In the genomic region with DNA sequence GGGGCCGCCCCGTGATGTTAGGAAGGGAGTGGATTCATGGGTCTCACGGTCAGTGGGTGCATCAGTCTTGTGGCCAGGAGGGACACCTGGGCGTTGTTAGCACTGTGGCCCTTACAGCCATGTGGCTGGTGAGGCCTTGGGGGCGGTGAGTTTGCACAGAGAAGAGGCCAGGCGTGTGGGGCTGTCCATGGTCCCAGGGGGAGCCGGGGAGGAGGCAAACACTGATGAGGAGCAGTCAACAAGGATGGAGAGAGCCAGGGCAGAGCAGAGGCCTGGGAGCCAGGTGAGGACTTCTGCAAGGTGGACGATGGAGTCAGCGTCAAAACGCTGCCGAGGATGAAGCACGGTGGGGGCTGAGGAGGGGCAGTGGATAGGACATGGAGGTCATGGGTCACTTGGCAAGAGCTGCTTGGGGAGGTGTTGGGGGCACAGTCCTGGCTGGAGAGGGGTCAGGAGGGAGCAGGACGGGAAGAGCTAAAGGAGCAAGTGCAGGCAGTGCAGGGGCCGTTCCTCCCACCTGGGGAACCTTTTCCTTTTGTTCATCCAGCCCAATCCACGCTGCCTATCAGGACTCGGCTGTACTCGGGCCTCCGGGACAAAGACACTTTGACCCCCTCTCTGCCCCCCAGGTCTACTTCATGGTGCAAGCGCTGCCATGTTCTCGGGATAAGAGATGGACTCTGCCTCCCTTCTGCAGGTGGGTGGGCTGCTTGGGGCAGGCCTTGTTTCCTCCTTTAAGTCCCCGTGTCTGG, we compare ENCODE assay signal across 16 cellular contexts.
DNase-seq lines count a peak whose midpoint lies in the region; ATAC-seq and TF ChIP-seq lines count a peak whose summit lies in the region.
"Had no signal": no experiment of that assay in that cellular context is flagged by ENCODE, and none has a peak within 500 bp of the region (broad histone marks: within the 10 kb centered on the region; RNA-seq: fewer than 3 reads in every experiment).

No MANE protein-coding gene starts in this region.

- no peak overlapping the region for H3K27ac Mint-ChIP-seq in activated CD8-positive, alpha-beta T cell treated with anti-CD3 and anti-CD28 coated beads, Interleukin-2, amount 10 ng/mL, durations not matched to agents 7 days and 5 days
- no peak overlapping the region for H3K27ac Mint-ChIP-seq in activated CD8-positive, alpha-beta T cell treated with anti-CD3 and anti-CD28 coated beads for 36 hours
- H3K27ac Mint-ChIP-seq in activated CD8-positive, alpha-beta memory T cell treated with anti-CD3 and anti-CD28 coated beads, Interleukin-2, amount 10 ng/mL, durations not matched to agents 7 days and 5 days, result no peak overlapping the region
- H3K27ac Mint-ChIP-seq: CD4-positive, alpha-beta T cell; H9; IgD-negative memory B cell had no signal

- intact Hi-C loops in activated CD8-positive, alpha-beta T cell treated with anti-CD3 and anti-CD28 coated beads for 36 hours (cut with micrococcal nuclease), result no loop called here

- no peak for ATAC-seq in activated CD8-positive, alpha-beta T cell treated with anti-CD3 and anti-CD28 coated beads, Interleukin-2, amount 10 ng/mL, durations not matched to agents 7 days and 5 days
- no peak for ATAC-seq in activated CD8-positive, alpha-beta T cell treated with anti-CD3 and anti-CD28 coated beads for 36 hours
- ATAC-seq in activated CD8-positive, alpha-beta memory T cell treated with anti-CD3 and anti-CD28 coated beads, Interleukin-2, amount 10 ng/mL, durations not matched to agents 7 days and 5 days, result no peak
- no peak for ATAC-seq in GM18861 (IDR thresholded peaks at IDR 0.05; ENCODE audit: unreplicated experiment)

- no peaks in the 10 kb centered on the region for H3K36me3 Mint-ChIP-seq in activated CD8-positive, alpha-beta T cell treated with anti-CD3 and anti-CD28 coated beads, Interleukin-2, amount 10 ng/mL, durations not matched to agents 7 days and 5 days (ENCODE audit: low read depth)
- no peaks in the 10 kb centered on the region for H3K36me3 Mint-ChIP-seq in activated CD8-positive, alpha-beta T cell treated with anti-CD3 and anti-CD28 coated beads for 36 hours (ENCODE audit: low read depth)
- no peaks in the 10 kb centered on the region for H3K36me3 Mint-ChIP-seq in activated CD8-positive, alpha-beta memory T cell treated with anti-CD3 and anti-CD28 coated beads, Interleukin-2, amount 10 ng/mL, durations not matched to agents 7 days and 5 days
- H3K36me3 Mint-ChIP-seq: IgD-negative memory B cell had no signal

- H3K4me1 Mint-ChIP-seq in activated CD8-positive, alpha-beta T cell treated with anti-CD3 and anti-CD28 coated beads, Interleukin-2, amount 10 ng/mL, durations not matched to agents 7 days and 5 days (ENCODE audit: low read depth), result no peaks in the 10 kb centered on the region
- H3K4me1 Mint-ChIP-seq in activated CD8-positive, alpha-beta T cell treated with anti-CD3 and anti-CD28 coated beads for 36 hours (ENCODE audit: low read depth), result no peaks in the 10 kb centered on the region
- no peaks in the 10 kb centered on the region for H3K4me1 Mint-ChIP-seq in activated CD8-positive, alpha-beta memory T cell treated with anti-CD3 and anti-CD28 coated beads, Interleukin-2, amount 10 ng/mL, durations not matched to agents 7 days and 5 days
- H3K4me1 Mint-ChIP-seq: H9, IgD-negative memory B cell had no signal

- POLR2A ChIA-PET in activated CD8-positive, alpha-beta T cell treated with anti-CD3 and anti-CD28 coated beads, Interleukin-2, amount 10 ng/mL, durations not matched to agents 7 days and 5 days (lab: Charles Lee), result no interaction called here
- POLR2A ChIA-PET in activated CD8-positive, alpha-beta T cell treated with anti-CD3 and anti-CD28 coated beads for 36 hours (lab: Charles Lee), result interaction anchor here (1.0 kb wide), 1 partner anchor 69 kb away, joined by 3 read pairs; no protein-coding TSS in a partner anchor
- POLR2A ChIA-PET in GM10248 (lab: Yijun Ruan, JAX), result no interaction called here

- H3K9me3 Mint-ChIP-seq in activated CD8-positive, alpha-beta T cell treated with anti-CD3 and anti-CD28 coated beads, Interleukin-2, amount 10 ng/mL, durations not matched to agents 7 days and 5 days (ENCODE audit: insufficient read depth), result no peaks in the 10 kb centered on the region
- H3K9me3 Mint-ChIP-seq in activated CD8-positive, alpha-beta T cell treated with anti-CD3 and anti-CD28 coated beads for 36 hours, result no peaks in the 10 kb centered on the region
- H3K9me3 Mint-ChIP-seq in activated CD8-positive, alpha-beta memory T cell treated with anti-CD3 and anti-CD28 coated beads, Interleukin-2, amount 10 ng/mL, durations not matched to agents 7 days and 5 days (ENCODE audit: low read depth), result peaks cover 2% of the 10 kb centered on the region
- H3K9me3 Mint-ChIP-seq: CD4-positive, alpha-beta T cell had no signal

- peak; percentile 3 for DNase-seq in activated CD8-positive, alpha-beta T cell treated with anti-CD3 and anti-CD28 coated beads, Interleukin-2, amount 10 ng/mL, durations not matched to agents 7 days and 5 days
- DNase-seq in activated CD8-positive, alpha-beta T cell treated with anti-CD3 and anti-CD28 coated beads for 36 hours, result no peak
- peak; percentile 29 for DNase-seq in activated CD8-positive, alpha-beta memory T cell treated with anti-CD3 and anti-CD28 coated beads, Interleukin-2, amount 10 ng/mL, durations not matched to agents 7 days and 5 days
- peak; percentile 45 for DNase-seq in mesenteric fat pad (ENCODE audit: low spot score)
- DNase-seq in hepatic stellate cell (ENCODE audit: low spot score), result no peak
- DNase-seq in GM10248 (ENCODE audit: extremely low spot score), result no peak
- DNase-seq: 8988T; AML-193; C1 segment of cervical spinal cord; Calu3; CD4-positive, alpha-beta T cell; DMS79; GOT3; H9 had no signal

- no peak for TF ChIP-seq CTCF in activated CD8-positive, alpha-beta T cell treated with anti-CD3 and anti-CD28 coated beads for 36 hours (IDR thresholded peaks at IDR 0.05)
- TF ChIP-seq CTCF in GM10248 (IDR thresholded peaks at IDR 0.05; ENCODE audit: control extremely low read depth, extremely low read depth, low read depth, missing control alignments), result no peak

- H3K4me3 Mint-ChIP-seq in activated CD8-positive, alpha-beta T cell treated with anti-CD3 and anti-CD28 coated beads, Interleukin-2, amount 10 ng/mL, durations not matched to agents 7 days and 5 days, result no peak overlapping the region
- H3K4me3 Mint-ChIP-seq in activated CD8-positive, alpha-beta T cell treated with anti-CD3 and anti-CD28 coated beads for 36 hours, result no peak overlapping the region
- H3K4me3 Mint-ChIP-seq in activated CD8-positive, alpha-beta memory T cell treated with anti-CD3 and anti-CD28 coated beads, Interleukin-2, amount 10 ng/mL, durations not matched to agents 7 days and 5 days, result no peak overlapping the region
- H3K4me3 Mint-ChIP-seq: CD4-positive, alpha-beta T cell; H9; IgD-negative memory B cell had no signal

- H3K27me3 Mint-ChIP-seq in activated CD8-positive, alpha-beta T cell treated with anti-CD3 and anti-CD28 coated beads, Interleukin-2, amount 10 ng/mL, durations not matched to agents 7 days and 5 days (ENCODE audit: low read depth), result no peaks in the 10 kb centered on the region
- peaks cover 5% of the 10 kb centered on the region for H3K27me3 Mint-ChIP-seq in activated CD8-positive, alpha-beta T cell treated with anti-CD3 and anti-CD28 coated beads for 36 hours
- no peaks in the 10 kb centered on the region for H3K27me3 Mint-ChIP-seq in activated CD8-positive, alpha-beta memory T cell treated with anti-CD3 and anti-CD28 coated beads, Interleukin-2, amount 10 ng/mL, durations not matched to agents 7 days and 5 days
- H3K27me3 Mint-ChIP-seq: CD4-positive, alpha-beta T cell had no signal

- CTCF ChIA-PET in activated CD8-positive, alpha-beta T cell treated with anti-CD3 and anti-CD28 coated beads, Interleukin-2, amount 10 ng/mL, durations not matched to agents 7 days and 5 days (lab: Charles Lee), result no interaction called here
- CTCF ChIA-PET in activated CD8-positive, alpha-beta T cell treated with anti-CD3 and anti-CD28 coated beads for 36 hours (lab: Charles Lee), result no interaction called here
- CTCF ChIA-PET in activated CD8-positive, alpha-beta memory T cell treated with anti-CD3 and anti-CD28 coated beads, Interleukin-2, amount 10 ng/mL, durations not matched to agents 7 days and 5 days (lab: Charles Lee), result no interaction called here
- CTCF ChIA-PET in GM10248 (lab: Yijun Ruan, JAX), result no interaction called here

Comparison
In these comparisons a context has a peak if more than half of its experiments do, and no peak if none do; other contexts are left out.
1. DNase-seq: peak in activated CD8-positive, alpha-beta T cell treated with anti-CD3 and anti-CD28 coated beads, Interleukin-2, amount 10 ng/mL, durations not matched to agents 7 days and 5 days (single experiment), activated CD8-positive, alpha-beta memory T cell treated with anti-CD3 and anti-CD28 coated beads, Interleukin-2, amount 10 ng/mL, durations not matched to agents 7 days and 5 days (single experiment) and mesenteric fat pad (single experiment); none in activated CD8-positive, alpha-beta T cell treated with anti-CD3 and anti-CD28 coated beads for 36 hours (single experiment), hepatic stellate cell (single experiment) and GM10248 (single experiment).